21 cellular contexts compared by ENCODE assay signal in the genomic region with DNA sequence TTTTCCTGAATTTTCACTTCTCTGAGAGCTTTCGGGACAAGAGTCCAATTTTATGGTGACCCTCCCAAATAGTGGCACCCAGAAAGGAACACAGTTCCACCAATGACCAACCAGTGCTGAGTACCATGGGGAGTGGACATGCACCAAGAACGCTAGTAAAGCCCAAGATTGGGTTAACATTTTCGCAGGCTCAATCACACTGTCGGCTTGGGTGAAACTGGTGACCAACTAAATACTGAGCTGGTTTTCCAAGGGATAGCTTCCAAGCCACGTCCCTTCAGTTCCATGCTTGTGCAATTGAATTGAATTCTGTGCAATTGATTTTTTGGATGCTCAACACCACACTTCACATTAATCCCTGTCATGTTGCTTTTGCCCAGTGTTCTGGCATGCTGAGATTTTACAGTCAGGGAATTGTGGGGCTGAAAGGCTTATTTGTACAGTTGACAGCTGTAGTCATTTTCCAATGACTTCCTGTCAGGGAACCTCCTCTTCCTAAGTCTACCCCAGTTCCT. TPM values are rescaled to one million over a fixed set of nuclear protein-coding genes. Genes with fewer than 3 reads are reported as not detected.
DNase-seq lines count a peak whose midpoint lies in the region; ATAC-seq and TF ChIP-seq lines count a peak whose summit lies in the region.
"Had no signal": no experiment of that assay in that cellular context is flagged by ENCODE, and none has a peak within 500 bp of the region (broad histone marks: within the 10 kb centered on the region; RNA-seq: fewer than 3 reads in every experiment).

No MANE protein-coding gene starts in this region.

- H3K9me3 ChIP-seq in esophagus muscularis mucosa: no peaks in the 10 kb centered on the region
- no peaks in the 10 kb centered on the region for H3K9me3 ChIP-seq in right lobe of liver
- H3K9me3 ChIP-seq in WERI-Rb-1 (ENCODE audit: severe bottlenecking): no peaks in the 10 kb centered on the region
- H3K9me3 ChIP-seq: BLaER1 had no signal

- H3K4me3 ChIP-seq in esophagus muscularis mucosa (no peak overlapping the region), right lobe of liver (no peak overlapping the region), WERI-Rb-1 (ENCODE audit: low read depth, low read length) (no peak overlapping the region)
- H3K4me3 ChIP-seq: BLaER1, GM12878, GM23248 had no signal

- no peak overlapping the region for H3K27ac ChIP-seq in esophagus muscularis mucosa (replicated peaks in 1 of 4)
- H3K27ac ChIP-seq in right lobe of liver: peak overlapping the region in 1 of 3 donors; percentile 41
- no peak overlapping the region for H3K27ac ChIP-seq in WERI-Rb-1
- H3K27ac ChIP-seq: BLaER1, C4-2B, GM23248 had no signal

- no peak for TF ChIP-seq CTCF in esophagus muscularis mucosa (IDR thresholded peaks at IDR 0.05)
- TF ChIP-seq CTCF in right lobe of liver (IDR thresholded peaks at IDR 0.05): no peak
- no peak for TF ChIP-seq CTCF in osteocyte (IDR thresholded peaks at IDR 0.05)
- TF ChIP-seq CTCF in WERI-Rb-1 (IDR thresholded peaks at IDR 0.05; ENCODE audit: low read depth, low read length): no peak
- TF ChIP-seq CTCF in endothelial cell (IDR thresholded peaks at IDR 0.05; ENCODE audit: unreplicated experiment): no peak

- intact Hi-C loops in esophagus muscularis mucosa (cut with DNase I): no loop called here
- intact Hi-C loops in right lobe of liver (cut with DNase I): no loop called here

- TF ChIP-seq POLR2A in esophagus muscularis mucosa (IDR thresholded peaks at IDR 0.05; ENCODE audit: low read depth) (no peak), right lobe of liver (IDR thresholded peaks at IDR 0.05) (no peak)

- TF ChIP-seq EP300 in esophagus muscularis mucosa (IDR thresholded peaks at IDR 0.05): no peak

- DNase-seq in NCI-H69 (lab: John Stamatoyannopoulos, UW): peak; percentile 31
- DNase-seq in esophagus muscularis mucosa (ENCODE audit: extremely low spot score): peak; percentile 50
- DNase-seq in right lobe of liver: no peak
- peak; percentile 63 for DNase-seq in osteocyte (ENCODE audit: extremely low spot score, unreplicated experiment)
- no peak for DNase-seq in WERI-Rb-1
- no peak for DNase-seq in activated naive CD4-positive, alpha-beta T cell treated with Interleukin-2 at 50 U/mL for 16 hours
- no peak for DNase-seq in endothelial cell (ENCODE audit: low spot score)
- DNase-seq in hypothalamus (lab: John Stamatoyannopoulos, UW): no peak
- DNase-seq: CD4-positive, CD25-positive, alpha-beta regulatory T cell; CD8-positive, alpha-beta T cell; DMS 273 treated with DMSO at 0.1 percent for 48 hours; DMS79; EL; GDM1; GM23248; H7; HCEC 1CT had no signal

- H3K9me3 Mint-ChIP-seq in osteocyte (ENCODE audit: unreplicated experiment) (no peaks in the 10 kb centered on the region), endothelial cell (ENCODE audit: unreplicated experiment) (no peaks in the 10 kb centered on the region)
- H3K9me3 Mint-ChIP-seq: CD4-positive, CD25-positive, alpha-beta regulatory T cell; CD8-positive, alpha-beta T cell had no signal

- no peaks in the 10 kb centered on the region for H3K36me3 Mint-ChIP-seq in osteocyte (ENCODE audit: unreplicated experiment)
- H3K36me3 Mint-ChIP-seq in endothelial cell (ENCODE audit: low read depth, unreplicated experiment): no peaks in the 10 kb centered on the region
- H3K36me3 Mint-ChIP-seq: CD4-positive, CD25-positive, alpha-beta regulatory T cell; CD8-positive, alpha-beta T cell had no signal

- H3K27me3 ChIP-seq in esophagus muscularis mucosa: peaks cover 0 to 5% (median 0%) of the 10 kb centered on the region in 4 donors
- H3K27me3 ChIP-seq in right lobe of liver: no peaks in the 10 kb centered on the region
- H3K27me3 ChIP-seq in WERI-Rb-1 (ENCODE audit: insufficient read depth, low read depth, severe bottlenecking): no peaks in the 10 kb centered on the region
- H3K27me3 ChIP-seq: BLaER1 had no signal

- H3K4me1 ChIP-seq in esophagus muscularis mucosa (no peaks in the 10 kb centered on the region), right lobe of liver (peaks cover 0 to 18% (median 4%) of the 10 kb centered on the region in 4 donors)

- H3K4me3 Mint-ChIP-seq in osteocyte (ENCODE audit: unreplicated experiment) (no peak overlapping the region), endothelial cell (ENCODE audit: unreplicated experiment) (no peak overlapping the region)
- H3K4me3 Mint-ChIP-seq: B cell; CD4-positive, CD25-positive, alpha-beta regulatory T cell; CD8-positive, alpha-beta T cell had no signal

- H3K36me3 ChIP-seq in esophagus muscularis mucosa (no peaks in the 10 kb centered on the region), right lobe of liver (no peaks in the 10 kb centered on the region), WERI-Rb-1 (peaks cover 52% of the 10 kb centered on the region)
- H3K36me3 ChIP-seq: BLaER1 had no signal

- H3K27me3 Mint-ChIP-seq in osteocyte (ENCODE audit: unreplicated experiment): peaks cover 65% of the 10 kb centered on the region
- H3K27me3 Mint-ChIP-seq in endothelial cell (ENCODE audit: unreplicated experiment): no peaks in the 10 kb centered on the region

- 85% methylated on average over 5 of the region's 5 CpGs for WGBS in esophagus muscularis mucosa
- 0% methylated on average over 1 of the region's 5 CpGs for WGBS in right lobe of liver (ENCODE audit: insufficient coverage, low coverage, low lambda C conversion rate, missing lambda C conversion rate)

- peak; percentile 28 to 87 (median 68) for ATAC-seq in right lobe of liver
- ATAC-seq: CD8-positive, alpha-beta T cell; GM12878 had no signal

- H3K27ac Mint-ChIP-seq in osteocyte (ENCODE audit: unreplicated experiment) (no peak overlapping the region), endothelial cell (ENCODE audit: unreplicated experiment) (no peak overlapping the region)
- H3K27ac Mint-ChIP-seq: B cell; CD4-positive, CD25-positive, alpha-beta regulatory T cell; CD8-positive, alpha-beta T cell had no signal

- no peaks in the 10 kb centered on the region for H3K4me1 Mint-ChIP-seq in osteocyte (ENCODE audit: unreplicated experiment)
- peaks cover 5% of the 10 kb centered on the region for H3K4me1 Mint-ChIP-seq in endothelial cell (ENCODE audit: unreplicated experiment)
- H3K4me1 Mint-ChIP-seq: B cell; CD4-positive, CD25-positive, alpha-beta regulatory T cell had no signal

RNA-seq across cellular contexts. Expression of gene TRMT10B, which starts 37.6 kb away (rescaled TPM):
- total RNA-seq in esophagus muscularis mucosa (10 to 100 TPM in 1 of 4 donors, 1 to 10 TPM in 3; 5.5 to 11.2 (median 6.8) TPM), right lobe of liver (1 to 10 TPM; 2.2 to 4.9 (median 3.3) TPM), osteocyte (9.7 and 10.8 TPM in 2 replicates), endothelial cell (ENCODE audit: unreplicated experiment) (4.7 TPM)

Comparison
In these comparisons a context has a peak if more than half of its experiments do, and no peak if none do; other contexts are left out.
1. DNase-seq: peak in NCI-H69 (single experiment), esophagus muscularis mucosa (single experiment) and osteocyte (single experiment); none in right lobe of liver (0 of 3), WERI-Rb-1 (single experiment), activated naive CD4-positive, alpha-beta T cell treated with Interleukin-2 at 50 U/mL for 16 hours (single experiment), endothelial cell (single experiment) and hypothalamus (0 of 51).